9 cellular contexts compared by ENCODE assay signal in the genomic region with DNA sequence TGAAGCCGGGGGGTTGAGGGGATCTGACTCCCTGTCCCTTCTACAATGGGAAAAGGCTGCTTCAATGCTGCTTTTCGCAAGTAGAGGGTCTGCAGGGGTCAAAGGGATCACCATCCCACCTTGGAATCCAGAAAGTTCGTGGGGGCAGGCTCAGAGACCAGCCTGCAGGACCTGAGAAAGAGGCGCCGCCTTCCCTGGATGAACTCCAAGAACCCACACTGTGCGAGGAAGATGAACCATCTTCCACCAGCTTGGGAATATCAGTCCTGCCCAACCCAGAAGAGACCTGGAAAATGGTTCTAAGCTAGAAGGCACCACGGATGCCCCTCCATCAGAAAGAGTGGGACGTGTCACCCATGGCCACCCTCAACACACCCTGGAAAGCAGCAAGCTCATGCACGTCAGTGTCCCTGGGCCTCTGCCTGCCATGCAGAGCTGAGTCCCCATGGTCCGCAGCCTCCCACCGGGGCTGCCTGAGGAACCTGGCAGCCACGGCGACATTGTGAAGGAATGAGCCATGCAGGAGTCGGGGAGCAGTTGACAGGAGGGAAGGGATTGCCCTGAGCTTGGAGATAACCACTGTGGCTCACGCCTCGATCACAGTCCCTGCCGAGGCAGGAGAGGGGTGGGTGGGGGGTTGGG. TPM values are rescaled to one million over a fixed set of nuclear protein-coding genes. Genes with fewer than 3 reads are reported as not detected.
DNase-seq lines count a peak whose midpoint lies in the region; ATAC-seq and TF ChIP-seq lines count a peak whose summit lies in the region.
"Had no signal": no experiment of that assay in that cellular context is flagged by ENCODE, and none has a peak within 500 bp of the region (broad histone marks: within the 10 kb centered on the region; RNA-seq: fewer than 3 reads in every experiment).

No MANE protein-coding gene starts in this region.

- H3K9ac ChIP-seq in skeletal muscle tissue (ENCODE audit: low read depth in 1 of 3, low read length in 3 of 3) (no peak overlapping the region), MM.1S (ENCODE audit: low read length) (no peak overlapping the region)

- 65 to 79% (median 76%) methylated on average over 8 to 17 of the region's 17 CpGs for WGBS in heart left ventricle, 4 donors

- no peaks in the 10 kb centered on the region; the same call in 2 of the 3 replicates for H3K36me3 Mint-ChIP-seq in GM23338 (ENCODE audit: low read depth)

- TF ChIP-seq POLR2A in heart left ventricle (IDR thresholded peaks at IDR 0.05): no peak

- H3K27me3 ChIP-seq in GM23338 (ENCODE audit: insufficient read depth) (no peaks in the 10 kb centered on the region), heart left ventricle (no peaks in the 10 kb centered on the region), skeletal muscle tissue (ENCODE audit: control insufficient read depth in 3 of 3, insufficient read depth in 3 of 3, low read length in 3 of 3) (no peaks in the 10 kb centered on the region), MM.1S (replicated peaks; ENCODE audit: insufficient read depth, low read length) (no peaks in the 10 kb centered on the region)

- H3K79me2 ChIP-seq in GM23338 (replicated peaks; ENCODE audit: insufficient read depth): no peaks in the 10 kb centered on the region
- no peaks in the 10 kb centered on the region for H3K79me2 ChIP-seq in MM.1S (ENCODE audit: low read length)

- H3F3A ChIP-seq in GM23338 (replicated peaks; ENCODE audit: low read depth): no peaks in the 10 kb centered on the region; the same call in 1 of the 2 replicates
- H3F3A ChIP-seq in MM.1S (ENCODE audit: insufficient read depth, low read length): no peaks in the 10 kb centered on the region

- H3K9me2 ChIP-seq in GM23338 (ENCODE audit: insufficient read depth): no peaks in the 10 kb centered on the region
- no peaks in the 10 kb centered on the region for H3K9me2 ChIP-seq in MM.1S (replicated peaks; ENCODE audit: insufficient read depth, low read length)

- H3K4me1 Mint-ChIP-seq in GM23338: peaks cover 15% of the 10 kb centered on the region

- H4K20me1 ChIP-seq in GM23338 (replicated peaks; ENCODE audit: insufficient read depth): no peaks in the 10 kb centered on the region
- no peaks in the 10 kb centered on the region for H4K20me1 ChIP-seq in MM.1S (ENCODE audit: insufficient read depth, low read length)

- DNase-seq in GM23338 (ENCODE audit: low spot score): no peak
- DNase-seq in heart left ventricle: no peak
- DNase-seq in DMS53 treated with DMSO at 0.1 percent for 48 hours (lab: John Stamatoyannopoulos, UW; ENCODE audit: unreplicated experiment): no peak
- DNase-seq in NCI-H1105 (lab: John Stamatoyannopoulos, UW): no peak
- no peak for DNase-seq in MM.1S
- DNase-seq: mesendoderm had no signal

- H3K4me3 ChIP-seq in GM23338 (no peak overlapping the region), heart left ventricle (no peak overlapping the region), skeletal muscle tissue (ENCODE audit: low read length in 3 of 3) (no peak overlapping the region), MM.1S (ENCODE audit: low read length) (no peak overlapping the region)

- H3K27ac ChIP-seq in GM23338 (ENCODE audit: low read depth) (no peak overlapping the region), VCaP (peak overlapping the region; percentile 83), heart left ventricle (peak overlapping the region in 11 of 12 donors; percentile 27 to 89 (median 65)), skeletal muscle tissue (ENCODE audit: low read depth, low read length) (peak overlapping the region; percentile 54), MM.1S (ENCODE audit: low read length) (no peak overlapping the region)

- intact Hi-C loops in heart left ventricle (cut with DNase I): no loop called here

- H3K4me2 ChIP-seq in GM23338: no peak overlapping the region
- H3K4me2 ChIP-seq in MM.1S (ENCODE audit: low read depth, low read length): no peak overlapping the region

- peak overlapping the region; percentile 45 for H3K27ac Mint-ChIP-seq in GM23338

- H3K9me3 ChIP-seq in heart left ventricle: no peaks in the 10 kb centered on the region
- no peaks in the 10 kb centered on the region for H3K9me3 ChIP-seq in skeletal muscle tissue (ENCODE audit: control insufficient read depth in 3 of 3, low read length in 3 of 3)
- H3K9me3 ChIP-seq in MM.1S (replicated peaks; ENCODE audit: insufficient read depth, low read length): no peaks in the 10 kb centered on the region

- H3K9me3 Mint-ChIP-seq in GM23338: no peaks in the 10 kb centered on the region

- TF ChIP-seq CTCF in GM23338 (conservative IDR thresholded peaks at IDR 0.05; ENCODE audit: low read depth in 2 of 2) (no peak), VCaP (conservative IDR thresholded peaks at IDR 0.05) (no peak), heart left ventricle (IDR thresholded peaks at IDR 0.05) (no peak), MM.1S (IDR thresholded peaks at IDR 0.05; ENCODE audit: low read length) (no peak)

- peaks cover 10% of the 10 kb centered on the region for H3K27me3 Mint-ChIP-seq in GM23338 (ENCODE audit: insufficient read depth, low read depth, poor library complexity)

- H3K36me3 ChIP-seq in GM23338 (ENCODE audit: insufficient read depth) (no peaks in the 10 kb centered on the region), heart left ventricle (peaks cover 0 to 45% (median 20%) of the 10 kb centered on the region in 9 donors), skeletal muscle tissue (ENCODE audit: control insufficient read depth in 3 of 3, insufficient read depth in 3 of 3, low read length in 3 of 3) (peaks cover 6 to 10% (median 10%) of the 10 kb centered on the region in 3 donors), MM.1S (replicated peaks; ENCODE audit: insufficient read depth, low read length) (no peaks in the 10 kb centered on the region)

- H3K4me3 Mint-ChIP-seq in GM23338: no peak overlapping the region

- no peaks in the 10 kb centered on the region; the same call in 1 of the 2 replicates for H3K4me1 ChIP-seq in GM23338 (ENCODE audit: insufficient read depth)
- peaks cover 0 to 54% (median 16%) of the 10 kb centered on the region in 12 donors for H3K4me1 ChIP-seq in heart left ventricle
- H3K4me1 ChIP-seq in skeletal muscle tissue (ENCODE audit: control insufficient read depth in 3 of 3, insufficient read depth in 3 of 3, low read length in 3 of 3): peaks cover 7 to 12% (median 11%) of the 10 kb centered on the region in 3 donors
- no peaks in the 10 kb centered on the region for H3K4me1 ChIP-seq in MM.1S (ENCODE audit: low read length)

- H2AFZ ChIP-seq in GM23338 (no peak overlapping the region), MM.1S (ENCODE audit: low read length) (no peak overlapping the region)

- ATAC-seq in GM23338 (no peak), heart left ventricle (peak in 1 of 4 donors; percentile 14), HG02884 (IDR thresholded peaks at IDR 0.05; ENCODE audit: unreplicated experiment) (no peak)

TF ChIP-seq in GM23338, 12 proteins besides CTCF, POLR2A, EP300 and RAD21:
- no peak for TF ChIP-seq STAT1 (IDR thresholded peaks at IDR 0.05; ENCODE audit: unreplicated experiment)
- TF ChIP-seq CREB1 (CRISPR knock-in tag; IDR thresholded peaks at IDR 0.05; ENCODE audit: low read depth): no peak
- no peak for TF ChIP-seq ETS1 (IDR thresholded peaks at IDR 0.05)

RNA-seq across cellular contexts. Expression of gene RAB3D, which starts 14.6 kb away (rescaled TPM):
- 16.9 and 21.2 TPM in 2 replicates for total RNA-seq in GM23338 (2014; rRNA removed; shearing (Covaris generic))
- polyA plus RNA-seq in GM23338 (2016; fragmentation: Nextera tagmentation; extraction: Ambion mirVana): 3.8 and 5.3 TPM in 2 replicates
- total RNA-seq in heart left ventricle: 10 to 100 TPM in 3 of 9 donors, 1 to 10 TPM in 6; 5.4 to 15.1 (median 7.4) TPM
- 1 to 10 TPM; 2.5 to 3.9 TPM for polyA plus RNA-seq in heart left ventricle
- total RNA-seq in skeletal muscle tissue: 9.9 TPM

RNA-seq across cellular contexts. Expression of gene TMEM205, which starts 21.2 kb away (rescaled TPM):
- total RNA-seq in GM23338 (2014; rRNA removed; shearing (Covaris generic)): 223 and 293 TPM in 2 replicates
- polyA plus RNA-seq in GM23338 (2016; fragmentation: Nextera tagmentation; extraction: Ambion mirVana) (114 and 123 TPM in 2 replicates), heart left ventricle (100 to 1,000 TPM; 106 to 151 TPM)
- total RNA-seq in heart left ventricle (100 to 1,000 TPM in 3 of 9 donors, 10 to 100 TPM in 6; 68.3 to 372 (median 83.9) TPM), skeletal muscle tissue (52.7 TPM)

RNA-seq across cellular contexts. Expression of gene CCDC159, which starts 21.4 kb away (rescaled TPM):
- total RNA-seq in GM23338 (2014; rRNA removed; shearing (Covaris generic)): 3.4 and 3.5 TPM in 2 replicates
- polyA plus RNA-seq in GM23338 (2016; fragmentation: Nextera tagmentation; extraction: Ambion mirVana) (5.1 and 6.2 TPM in 2 replicates), heart left ventricle (10 to 100 TPM; 11.5 to 34.9 TPM)
- total RNA-seq in heart left ventricle (10 to 100 TPM; 13.6 to 26.2 (median 21.9) TPM), skeletal muscle tissue (7.8 TPM)

RNA-seq across cellular contexts. Expression of gene TSPAN16, which starts 28.9 kb away (rescaled TPM):
- not detected in 2 replicates for total RNA-seq in GM23338 (2014; rRNA removed; shearing (Covaris generic))
- not detected in 2 replicates for polyA plus RNA-seq in GM23338 (2016; fragmentation: Nextera tagmentation; extraction: Ambion mirVana)
- not detected for total RNA-seq in heart left ventricle
- not detected for polyA plus RNA-seq in heart left ventricle
- not detected for total RNA-seq in skeletal muscle tissue

RNA-seq across cellular contexts. Expression of gene PLPPR2, which starts 30.4 kb away (rescaled TPM):
- total RNA-seq in GM23338 (2014; rRNA removed; shearing (Covaris generic)): 5.7 and 12.0 TPM in 2 replicates
- polyA plus RNA-seq in GM23338 (2016; fragmentation: Nextera tagmentation; extraction: Ambion mirVana) (5.0 and 9.0 TPM in 2 replicates), heart left ventricle (10 to 100 TPM in 1 of 2 donors, 1 to 10 TPM in 1; 8.0 to 10.5 TPM)
- total RNA-seq in heart left ventricle (10 to 100 TPM in 6 of 9 donors, 1 to 10 TPM in 3; 4.5 to 24.8 (median 12.5) TPM), skeletal muscle tissue (4.7 TPM)

Comparison
In these comparisons a context has a peak if more than half of its experiments do, and no peak if none do; other contexts are left out.
1. H3K27ac ChIP-seq: peak in VCaP (single experiment), heart left ventricle (11 of 12) and skeletal muscle tissue (single experiment); none in GM23338 (single experiment) and MM.1S (single experiment).